In genomic region chr16:56357291-56357764, GRCh38 we compare ENCODE assay signal across 8 cellular contexts.
DNase-seq lines count a peak whose midpoint lies in the region; ATAC-seq and TF ChIP-seq lines count a peak whose summit lies in the region.

No MANE protein-coding gene starts in this region.

- peaks cover 0 to 9% of the 10 kb centered on the region in 2 donors for H3K4me1 ChIP-seq in right atrium auricular region
- peaks cover 20% of the 10 kb centered on the region for H3K4me1 ChIP-seq in skeletal muscle satellite cell (ENCODE audit: control insufficient read depth, insufficient read depth, low read length)

- H3K4me2 ChIP-seq in skeletal muscle satellite cell (ENCODE audit: low read length): peak overlapping the region; percentile 82

- H3K9me3 ChIP-seq in right atrium auricular region (no peaks in the 10 kb centered on the region), skeletal muscle satellite cell (replicated peaks; ENCODE audit: low read length) (no peaks in the 10 kb centered on the region)

- H3K9ac ChIP-seq in skeletal muscle satellite cell (ENCODE audit: low read depth, low read length): peak overlapping the region; percentile 88

- ATAC-seq in HG02678 (IDR thresholded peaks at IDR 0.05; ENCODE audit: unreplicated experiment): peak; percentile 9
- peak; percentile 49 to 60 for ATAC-seq in activated naive CD4-positive, alpha-beta T cell treated with anti-CD3 and anti-CD28 coated beads, Interleukin-2, amount 50 U/mL, for 72 hours

- peak overlapping the region; percentile 98 to 100 for H3K27ac Mint-ChIP-seq in activated naive CD4-positive, alpha-beta T cell treated with anti-CD3 and anti-CD28 coated beads, Interleukin-2, amount 50 U/mL, for 72 hours

- no peaks in the 10 kb centered on the region for H3K27me3 ChIP-seq in right atrium auricular region
- no peaks in the 10 kb centered on the region for H3K27me3 ChIP-seq in skeletal muscle satellite cell (ENCODE audit: control insufficient read depth, insufficient read depth, low read length)

- DNase-seq in AG20443 (ENCODE audit: low spot score) (peak; percentile 75), right atrium auricular region (ENCODE audit: low spot score) (peak; percentile 57), GM19240 (ENCODE audit: insufficient read length, low spot score) (no peak), DMS79 treated with DMSO at 0.1 percent for 48 hours (lab: John Stamatoyannopoulos, UW) (no peak), SKM-1 treated with dmso at 0.1 percent for 144 hours (lab: John Stamatoyannopoulos, UW; ENCODE audit: unreplicated experiment) (no peak)
- DNase-seq in activated naive CD4-positive, alpha-beta T cell treated with anti-CD3 and anti-CD28 coated beads, Interleukin-2, amount 50 U/mL, for 72 hours (ENCODE audit: low spot score in 2 of 2): peak in 1 of 2 donors; percentile 53

- no peak for TF ChIP-seq CTCF in right atrium auricular region (IDR thresholded peaks at IDR 0.05)

- peak overlapping the region; percentile 66 to 76 for H3K27ac ChIP-seq in right atrium auricular region

- peaks cover 11% of the 10 kb centered on the region for H3K36me3 ChIP-seq in right atrium auricular region
- H3K36me3 ChIP-seq in skeletal muscle satellite cell (ENCODE audit: insufficient read depth, low read length): peaks cover 6% of the 10 kb centered on the region

- peaks cover 0 to 4% of the 10 kb centered on the region in 2 donors for H3K36me3 Mint-ChIP-seq in activated naive CD4-positive, alpha-beta T cell treated with anti-CD3 and anti-CD28 coated beads, Interleukin-2, amount 50 U/mL, for 72 hours

- H3K4me3 ChIP-seq in right atrium auricular region: peak overlapping the region in 1 of 2 donors; percentile 43
- peak overlapping the region; percentile 61 for H3K4me3 ChIP-seq in skeletal muscle satellite cell (ENCODE audit: low read length)

- no peaks in the 10 kb centered on the region for H3K9me3 Mint-ChIP-seq in activated naive CD4-positive, alpha-beta T cell treated with anti-CD3 and anti-CD28 coated beads, Interleukin-2, amount 50 U/mL, for 72 hours

Comparison
In these comparisons a context has a peak if more than half of its experiments do, and no peak if none do; other contexts are left out.
1. DNase-seq: peak in AG20443 (single experiment) and right atrium auricular region (single experiment); none in GM19240 (single experiment), DMS79 treated with DMSO at 0.1 percent for 48 hours (single experiment) and SKM-1 treated with dmso at 0.1 percent for 144 hours (single experiment).